21 cellular contexts compared by ENCODE assay signal in genomic region chr12:7205091-7205490, GRCh38. TPM values are rescaled to one million over a fixed set of nuclear protein-coding genes. Genes with fewer than 3 reads are reported as not detected.
DNase-seq lines count a peak whose midpoint lies in the region; ATAC-seq, FAIRE-seq and TF ChIP-seq lines count a peak whose summit lies in the region.
"Had no signal": no experiment of that assay in that cellular context is flagged by ENCODE, and none has a peak within 500 bp of the region (broad histone marks: within the 10 kb centered on the region; RNA-seq: fewer than 3 reads in every experiment).

No MANE protein-coding gene starts in this region.

- H3K27me3 Mint-ChIP-seq in activated CD4-positive, alpha-beta T cell treated with anti-CD3 and anti-CD28 coated beads, Interleukin-2, amount 10 ng/mL, durations not matched to agents 24 days and 14 days = no peaks in the 10 kb centered on the region
- H3K27me3 Mint-ChIP-seq: CD4-positive, alpha-beta memory T cell had no signal

- no peak overlapping the region for H2AK9ac ChIP-seq in IMR-90 (replicated peaks; ENCODE audit: low read depth, low read length, poor library complexity)

- H4K8ac ChIP-seq in IMR-90 (ENCODE audit: low read depth in 2 of 2, low read length in 2 of 2) = no peak overlapping the region

- no peak overlapping the region for H3K27ac ChIP-seq in HepG2 (ENCODE audit: extremely low read length, insufficient read depth, low read length)
- H3K27ac ChIP-seq in right lobe of liver = no peak overlapping the region
- no peak overlapping the region for H3K27ac ChIP-seq in IMR-90 (ENCODE audit: insufficient read depth, low read length)
- H3K27ac ChIP-seq: 22Rv1 had no signal

- H3K14ac ChIP-seq in IMR-90 (replicated peaks; ENCODE audit: low read depth, low read length) = no peak overlapping the region

- H3K27me3 ChIP-seq in HepG2 (ENCODE audit: control insufficient read depth in 1 of 2, insufficient read depth in 2 of 2, low read length in 2 of 2) = no peaks in the 10 kb centered on the region
- H3K27me3 ChIP-seq in right lobe of liver = no peaks in the 10 kb centered on the region
- H3K27me3 ChIP-seq in IMR-90 (ENCODE audit: control insufficient read depth, insufficient read depth, low read length) = no peaks in the 10 kb centered on the region
- H3K27me3 ChIP-seq: BE2C had no signal

- intact Hi-C loops in HepG2 (cut with micrococcal nuclease; ENCODE audit: unreplicated experiment) (no loop called here), right lobe of liver (cut with DNase I) (no loop called here), IMR-90 (cut with micrococcal nuclease) (no loop called here), lower leg skin (cut with DNase I; ENCODE audit: low total_unique reads) (no loop called here)
- intact Hi-C loops in activated CD4-positive, alpha-beta T cell treated with anti-CD3 and anti-CD28 coated beads, Interleukin-2, amount 10 ng/mL, durations not matched to agents 24 days and 14 days (cut with micrococcal nuclease) = no loop called here

- H3K4ac ChIP-seq in IMR-90 (ENCODE audit: low read depth, low read length) = no peak overlapping the region

- no peak for TF ChIP-seq POLR2A in HepG2 (IDR thresholded peaks at IDR 0.05; ENCODE audit: insufficient read depth in 1 of 2, low read depth in 2 of 2, low read length in 2 of 2)
- no peak for TF ChIP-seq POLR2A in right lobe of liver (IDR thresholded peaks at IDR 0.05)
- no peak for TF ChIP-seq POLR2A in IMR-90 (IDR thresholded peaks at IDR 0.05; ENCODE audit: low read depth, low read length)
- no peak for TF ChIP-seq POLR2A in lower leg skin (IDR thresholded peaks at IDR 0.05)

- H2BK15ac ChIP-seq in IMR-90 (ENCODE audit: low read depth, low read length) = no peak overlapping the region

- H2AK5ac ChIP-seq in IMR-90 (ENCODE audit: low read depth, low read length) = no peak overlapping the region

- H3K56ac ChIP-seq in IMR-90 (ENCODE audit: extremely low read depth, insufficient read depth, low read length) = no peak overlapping the region

- H3K27ac Mint-ChIP-seq in activated CD4-positive, alpha-beta T cell treated with anti-CD3 and anti-CD28 coated beads, Interleukin-2, amount 10 ng/mL, durations not matched to agents 24 days and 14 days = no peak overlapping the region
- H3K27ac Mint-ChIP-seq: CD4-positive, alpha-beta memory T cell; HFFc6 had no signal

- H3K9me3 Mint-ChIP-seq in activated CD4-positive, alpha-beta T cell treated with anti-CD3 and anti-CD28 coated beads, Interleukin-2, amount 10 ng/mL, durations not matched to agents 24 days and 14 days = no peaks in the 10 kb centered on the region
- H3K9me3 Mint-ChIP-seq: HFFc6 had no signal

- H3K79me2 ChIP-seq in HepG2 (ENCODE audit: insufficient read depth, low read length) = no peaks in the 10 kb centered on the region

- no peaks in the 10 kb centered on the region for H3K4me1 Mint-ChIP-seq in activated CD4-positive, alpha-beta T cell treated with anti-CD3 and anti-CD28 coated beads, Interleukin-2, amount 10 ng/mL, durations not matched to agents 24 days and 14 days
- H3K4me1 Mint-ChIP-seq: CD4-positive, alpha-beta memory T cell had no signal

- peaks cover 83% of the 10 kb centered on the region for H3K36me3 Mint-ChIP-seq in activated CD4-positive, alpha-beta T cell treated with anti-CD3 and anti-CD28 coated beads, Interleukin-2, amount 10 ng/mL, durations not matched to agents 24 days and 14 days (ENCODE audit: low read depth)

- H4K20me1 ChIP-seq in HepG2 (ENCODE audit: insufficient read depth, low read length) (no peaks in the 10 kb centered on the region), IMR-90 (ENCODE audit: insufficient read depth, low read length) (no peaks in the 10 kb centered on the region)

- TF ChIP-seq RAD21 in HepG2 (CRISPR knock-in tag; IDR thresholded peaks at IDR 0.05) (no peak), IMR-90 (IDR thresholded peaks at IDR 0.05; ENCODE audit: low read length) (no peak)

- no peak overlapping the region for H3K4me3 ChIP-seq in HepG2 (replicated peaks in 1 of 3; ENCODE audit: insufficient read depth in 1 of 3, low read depth in 2 of 3, low read length in 3 of 3)
- H3K4me3 ChIP-seq in right lobe of liver = no peak overlapping the region
- no peak overlapping the region for H3K4me3 ChIP-seq in IMR-90 (ENCODE audit: insufficient read depth, low read depth, low read length)
- no peak overlapping the region for H3K4me3 ChIP-seq in lower leg skin (ENCODE audit: low read depth, poor library complexity, severe bottlenecking)
- H3K4me3 ChIP-seq: HAP-1 had no signal

- H2BK5ac ChIP-seq in IMR-90 (ENCODE audit: low read depth, low read length, poor library complexity, severe bottlenecking) = no peak overlapping the region

- in situ Hi-C loops in HepG2 (cut with HindIII; ENCODE audit: extremely low pct_ligation_motif_present, low pct_unique_long_range_greater_than_20kb) (no loop called here), IMR-90 (cut with MboI; ENCODE audit: low sequenced_read_pairs) (no loop called here)

- H2BK120ac ChIP-seq in IMR-90 (ENCODE audit: low read depth, low read length) = no peak overlapping the region

- ATAC-seq in HepG2 = no peak
- ATAC-seq in right lobe of liver = no peak
- ATAC-seq in IMR-90 (ENCODE audit: low read depth) = no peak

- H3K36me3 ChIP-seq in HepG2 (replicated peaks in 1 of 2; ENCODE audit: control insufficient read depth in 1 of 2, insufficient read depth in 2 of 2, low read length in 2 of 2) (peaks cover 29 to 67% of the 10 kb centered on the region in 2 experiments), right lobe of liver (peaks cover 0 to 55% (median 13%) of the 10 kb centered on the region in 4 donors), IMR-90 (ENCODE audit: control insufficient read depth, insufficient read depth, low read length) (peaks cover 43% of the 10 kb centered on the region)

- CTCF ChIA-PET in HepG2 (lab: Yijun Ruan, JAX; ENCODE audit: low intra/inter-chr PET ratio, low total read pairs) (no interaction called here), IMR-90 (lab: Yijun Ruan, JAX) (no interaction called here)

- H4K91ac ChIP-seq in IMR-90 (ENCODE audit: insufficient read depth, low read depth, low read length) = no peak overlapping the region

- no peak for DNase-seq in HepG2 (ENCODE audit: low spot score)
- no peak for DNase-seq in right lobe of liver
- no peak for DNase-seq in IMR-90
- DNase-seq in activated CD4-positive, alpha-beta T cell treated with anti-CD3 and anti-CD28 coated beads, Interleukin-2, amount 10 ng/mL, durations not matched to agents 24 days and 14 days = no peak
- DNase-seq in lower leg skin (ENCODE audit: low spot score in 2 of 2) = no peak
- DNase-seq: ACHN; AML-193; BE2C; C1 segment of cervical spinal cord; Calu3; CD4-positive, alpha-beta memory T cell; COR-L47; DMS153; DND-41; GOT3; HFFc6 had no signal

- no peaks in the 10 kb centered on the region for H3K4me1 ChIP-seq in HepG2 (ENCODE audit: insufficient read depth, low read length)
- H3K4me1 ChIP-seq in right lobe of liver = no peaks in the 10 kb centered on the region
- H3K4me1 ChIP-seq in IMR-90 (ENCODE audit: control insufficient read depth, insufficient read depth, low read length) = no peaks in the 10 kb centered on the region
- H3K4me1 ChIP-seq: BE2C, HAP-1 had no signal

- H3K9ac ChIP-seq in HepG2 (ENCODE audit: insufficient read depth, low read depth, low read length) = no peak overlapping the region
- no peak overlapping the region for H3K9ac ChIP-seq in IMR-90 (ENCODE audit: low read depth, low read length)

- peaks cover 3% of the 10 kb centered on the region; the same call in 1 of the 2 replicates for H3K9me1 ChIP-seq in IMR-90 (ENCODE audit: insufficient read depth, low read length)

- no peak for TF ChIP-seq CTCF in HepG2 (CRISPR knock-in tag; IDR thresholded peaks at IDR 0.05)
- no peak for TF ChIP-seq CTCF in right lobe of liver (IDR thresholded peaks at IDR 0.05)
- TF ChIP-seq CTCF in IMR-90 (conservative IDR thresholded peaks at IDR 0.05; ENCODE audit: low read depth, low read length) = no peak
- no peak for TF ChIP-seq CTCF in lower leg skin (IDR thresholded peaks at IDR 0.05)

- no peak overlapping the region for H2BK20ac ChIP-seq in IMR-90 (ENCODE audit: low read depth, low read length)

- H3K9me3 ChIP-seq in HepG2 (ENCODE audit: low read length) = no peaks in the 10 kb centered on the region
- H3K9me3 ChIP-seq in right lobe of liver = no peaks in the 10 kb centered on the region
- no peaks in the 10 kb centered on the region for H3K9me3 ChIP-seq in IMR-90 (ENCODE audit: control insufficient read depth, insufficient read depth, low read length)
- H3K9me3 ChIP-seq: BE2C, HAP-1 had no signal

- FAIRE-seq in HepG2 (lab: Jason Lieb, UNC) = no peak
- peak; percentile 47 for FAIRE-seq in islet of Langerhans (lab: Jason Lieb, UNC)
- FAIRE-seq: GM18507, H54 had no signal

- H3K23ac ChIP-seq in IMR-90 (ENCODE audit: low read depth, low read length) = no peak overlapping the region

- TF ChIP-seq EP300 in HepG2 (IDR thresholded peaks at IDR 0.05; ENCODE audit: low read depth in 2 of 2, low read length in 2 of 2) (no peak), HepG2 (CRISPR knock-in tag; IDR thresholded peaks at IDR 0.05; ENCODE audit: borderline replicate concordance) (no peak)

- BruUV-seq in HepG2 (replicated peaks; lab: Mats Ljungman, UMichigan) = no TSS peak
- BruUV-seq in IMR-90 (replicated peaks; lab: Mats Ljungman, UMichigan) = no TSS peak

- POLR2A ChIA-PET in HepG2 (lab: Yijun Ruan, JAX) (no interaction called here), IMR-90 (lab: Charles Lee; ENCODE audit: unreplicated experiment) (no interaction called here)

- H4K5ac ChIP-seq in IMR-90 (ENCODE audit: low read depth, low read length) = no peak overlapping the region

- H3K4me2 ChIP-seq in HepG2 (ENCODE audit: low read depth, low read length) (no peak overlapping the region), IMR-90 (ENCODE audit: low read depth, low read length) (no peak overlapping the region)

- no peaks in the 10 kb centered on the region for H3K79me1 ChIP-seq in IMR-90 (ENCODE audit: low read depth in 1 of 2, low read length in 2 of 2)

- dilution Hi-C loops in IMR-90 (cut with HindIII; ENCODE audit: low sequenced_read_pairs, unreplicated experiment) = no loop called here

- H3K18ac ChIP-seq in IMR-90 (ENCODE audit: low read depth, low read length) = no peak overlapping the region

- H2AFZ ChIP-seq in HepG2 (ENCODE audit: low read length) (no peak overlapping the region), IMR-90 (replicated peaks; ENCODE audit: low read length, poor library complexity) (no peak overlapping the region)

- no peak overlapping the region for H3K4me3 Mint-ChIP-seq in activated CD4-positive, alpha-beta T cell treated with anti-CD3 and anti-CD28 coated beads, Interleukin-2, amount 10 ng/mL, durations not matched to agents 24 days and 14 days
- H3K4me3 Mint-ChIP-seq: CD4-positive, alpha-beta memory T cell; HFFc6 had no signal

RNA-seq across cellular contexts. Expression of gene PEX5, which starts 15.6 kb away (rescaled TPM):
- total RNA-seq in HepG2 (2016; rRNA removed; fragmentation: Illumina TruSeq; extraction: Trizol) (29.0 and 35.2 TPM in 2 replicates), right lobe of liver (10 to 100 TPM; 28.7 to 43.9 (median 36.2) TPM), IMR-90 (2012; rRNA removed) (18.3 and 18.6 TPM in 2 replicates), lower leg skin (10 to 100 TPM; 20.5 to 46.4 (median 33.9) TPM)
- 25.2 and 29.3 TPM in 2 replicates for total RNA-seq in HepG2 (2016; cell fraction: cytosol; rRNA removed; fragmentation: Illumina TruSeq; extraction: Trizol; ENCODE audit: low read depth)
- total RNA-seq in HepG2 (2016; cell fraction: insoluble cytoplasmic fraction; rRNA removed; fragmentation: Illumina TruSeq; extraction: Trizol) = 29.8 and 33.2 TPM in 2 replicates
- 26.2 and 26.3 TPM in 2 replicates for total RNA-seq in HepG2 (2016; cell fraction: membrane; rRNA removed; fragmentation: Illumina TruSeq; extraction: Trizol)
- 19.6 and 20.8 TPM in 2 replicates for total RNA-seq in HepG2 (2016; cell fraction: nucleus; rRNA removed; fragmentation: Illumina TruSeq; extraction: Trizol)
- polyA plus RNA-seq in HepG2 (2011; rRNA removed) (16.4 and 17.4 TPM in 2 replicates), IMR-90 (2012; rRNA removed) (13.6 and 14.4 TPM in 2 replicates)
- 15.0 and 16.0 TPM in 2 replicates for polyA plus RNA-seq in HepG2 (2011; cell fraction: cytosol; rRNA removed)
- polyA plus RNA-seq in HepG2 (2011; cell fraction: nucleus; rRNA removed) = 23.2 and 24.1 TPM in 2 replicates
- 22.6 and 23.6 TPM in 2 replicates for polyA plus RNA-seq in HepG2 (2012)
- polyA plus RNA-seq in HepG2 (2016; cell fraction: cytosol; fragmentation: Illumina TruSeq; extraction: Trizol; ENCODE audit: low read depth) = 5.1 and 5.5 TPM in 2 replicates
- 26.7 and 30.1 TPM in 2 replicates for polyA plus RNA-seq in HepG2 (2016; cell fraction: insoluble cytoplasmic fraction; fragmentation: Illumina TruSeq; extraction: Trizol; ENCODE audit: low read depth)
- 12.7 and 15.4 TPM in 2 replicates for polyA plus RNA-seq in HepG2 (2016; cell fraction: membrane; fragmentation: Illumina TruSeq; extraction: Trizol; ENCODE audit: low read depth)
- polyA plus RNA-seq in HepG2 (2016; cell fraction: nucleus; fragmentation: Illumina TruSeq; extraction: Trizol; ENCODE audit: insufficient read depth, low read depth) = 26.8 and 27.9 TPM in 2 replicates
- polyA minus RNA-seq in HepG2 (2011; rRNA and poly(A)+ RNA removed; ENCODE audit: low replicate concordance) = 23.0 and 24.3 TPM in 2 replicates
- 11.6 and 15.5 TPM in 2 replicates for polyA minus RNA-seq in HepG2 (2011; cell fraction: cytosol; rRNA and poly(A)+ RNA removed)
- 11.2 and 15.5 TPM in 2 replicates for polyA minus RNA-seq in HepG2 (2011; cell fraction: nucleus; rRNA and poly(A)+ RNA removed)
- 11.5 and 15.3 TPM in 2 replicates for polyA plus RNA-seq in IMR-90 (2012; cell fraction: cytosol; rRNA removed)
- 15.5 and 16.8 TPM in 2 replicates for polyA plus RNA-seq in IMR-90 (2012; cell fraction: nucleus; rRNA removed; ENCODE audit: low replicate concordance)
- total RNA-seq in activated CD4-positive, alpha-beta T cell treated with anti-CD3 and anti-CD28 coated beads, Interleukin-2, amount 10 ng/mL, durations not matched to agents 24 days and 14 days = 36.7 and 42.5 TPM in 2 replicates
